Comparison of ENCODE assay signal across 8 cellular contexts in genomic region chr2:177212895-177213856, GRCh38. TPM values are rescaled to one million over a fixed set of nuclear protein-coding genes. Genes with fewer than 3 reads are reported as not detected.
A peak's percentile ranks its signal among the peaks of the same experiment; 100 is the strongest.
DNase-seq lines count a peak whose midpoint lies in the region; ATAC-seq and TF ChIP-seq lines count a peak whose summit lies in the region.

No MANE protein-coding gene starts in this region.

- peaks cover 1% of the 10 kb centered on the region for H3K36me3 ChIP-seq in kidney epithelial cell (ENCODE audit: control insufficient read depth, insufficient read depth, low read length)

- TF ChIP-seq CTCF in AG10803 (conservative IDR thresholded peaks at IDR 0.05; ENCODE audit: low read length) (no peak), kidney epithelial cell (IDR thresholded peaks at IDR 0.05; ENCODE audit: insufficient read depth, low read length, poor library complexity, severe bottlenecking) (no peak)

- H3K4me3 ChIP-seq in AG10803 (ENCODE audit: low read length), result peak overlapping the region; percentile 85
- peak overlapping the region; percentile 70 for H3K4me3 ChIP-seq in kidney epithelial cell (ENCODE audit: low read depth, low read length)

- peak; percentile 40 for ATAC-seq in GM19025 (IDR thresholded peaks at IDR 0.05; ENCODE audit: low read depth, unreplicated experiment)
- ATAC-seq in HG03196 (IDR thresholded peaks at IDR 0.05; ENCODE audit: unreplicated experiment), result peak; percentile 43

- no peaks in the 10 kb centered on the region for H3K27me3 ChIP-seq in kidney epithelial cell (ENCODE audit: control insufficient read depth, insufficient read depth, low read length)

- DNase-seq in AG10803 (ENCODE audit: low read depth) (peak; percentile 93), NCI-H345 (lab: John Stamatoyannopoulos, UW) (peak; percentile 89), kidney epithelial cell (ENCODE audit: low read depth) (peak; percentile 37)
- peak; percentile 80 for DNase-seq in activated CD4-positive, CD25-positive, alpha-beta regulatory T cell treated with anti-CD3 and anti-CD28 coated beads, Interleukin-2, amount 50 U/mL, for 16 hours (ENCODE audit: low read depth, low spot score)
- DNase-seq in central memory CD4-positive, alpha-beta T cell, result peak; percentile 91
- peak; percentile 79 to 84 for DNase-seq in stimulated activated CD4-positive, alpha-beta T cell treated with anti-CD3 and anti-CD28 coated beads, Interleukin-15, amount 100 ng/mL, for 1 hour (ENCODE audit: low read depth in 1 of 2, low spot score in 1 of 2)

RNA-seq across cellular contexts. Expression of gene HNRNPA3, which starts 0.6 kb away (rescaled TPM):
- 47.5 and 49.4 TPM in 2 replicates for total RNA-seq in kidney epithelial cell

RNA-seq across cellular contexts. Expression of gene NFE2L2, which starts 51.4 kb away (rescaled TPM):
- 74.2 and 77.9 TPM in 2 replicates for total RNA-seq in kidney epithelial cell

Comparison
In these comparisons a context has a peak if more than half of its experiments do, and no peak if none do; other contexts are left out.
1. Peak in every context shown above with its lines: DNase-seq, ATAC-seq and H3K4me3 ChIP-seq.
2. DNase-seq: peak in every context shown above with its lines; median percentile 93 in AG10803; 91 in central memory CD4-positive, alpha-beta T cell; 89 in NCI-H345; 82 in stimulated activated CD4-positive, alpha-beta T cell treated with anti-CD3 and anti-CD28 coated beads, Interleukin-15, amount 100 ng/mL, for 1 hour; 80 in activated CD4-positive, CD25-positive, alpha-beta regulatory T cell treated with anti-CD3 and anti-CD28 coated beads, Interleukin-2, amount 50 U/mL, for 16 hours; 37 in kidney epithelial cell.